In the genomic region with DNA sequence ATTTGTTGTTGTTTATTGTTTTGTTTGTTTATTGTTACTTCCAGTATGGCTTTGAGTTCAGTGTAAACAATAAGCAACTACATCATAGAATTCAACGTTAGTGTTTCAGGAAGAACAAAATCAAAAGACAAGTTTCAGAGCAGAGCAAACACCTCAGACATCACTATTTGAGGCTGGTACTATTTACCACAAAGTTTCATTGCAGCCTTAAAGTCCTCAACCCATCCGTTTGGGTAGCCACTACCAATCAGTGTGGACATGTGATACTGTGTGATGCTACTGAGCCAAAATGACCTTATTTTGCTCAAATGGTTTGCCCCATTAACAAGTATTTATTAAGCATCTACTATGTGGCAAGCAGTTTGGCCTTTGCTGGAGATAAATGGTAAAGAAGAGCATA, we compare ENCODE assay signal across 20 cellular contexts.
A peak's percentile ranks its signal among the peaks of the same experiment; 100 is the strongest.
DNase-seq lines count a peak whose midpoint lies in the region; ATAC-seq, FAIRE-seq and TF ChIP-seq lines count a peak whose summit lies in the region.
"Had no signal": no experiment of that assay in that cellular context is flagged by ENCODE, and none has a peak within 500 bp of the region (broad histone marks: within the 10 kb centered on the region; RNA-seq: fewer than 3 reads in every experiment).

No MANE protein-coding gene starts in this region.

- H3K27ac ChIP-seq in brain microvascular endothelial cell = peak overlapping the region; percentile 67
- no peak overlapping the region for H3K27ac ChIP-seq in pancreas
- no peak overlapping the region for H3K27ac ChIP-seq in coronary artery

- 57 to 67% methylated on average over 2 of the region's 2 CpGs for WGBS in pancreas, 2 donors

- H3K9me3 ChIP-seq in pancreas = no peaks in the 10 kb centered on the region

- no peak overlapping the region for H3K4me3 Mint-ChIP-seq in activated T-cell treated with anti-CD3 and anti-CD28 coated beads, Interleukin-2, amount 50 U/mL, for 72 hours
- H3K4me3 Mint-ChIP-seq in activated T-cell treated with anti-CD3 and anti-CD28 coated beads, Interleukin-2, amount 50 U/mL, for 4 hours = no peak overlapping the region
- no peak overlapping the region for H3K4me3 Mint-ChIP-seq in stimulated activated effector memory CD8-positive, alpha-beta T cell treated with anti-CD3 and anti-CD28 coated beads, Interleukin-12 subunit alpha, Interleukin-12 subunit beta, amount 100 ng/mL, for 72 hours
- H3K4me3 Mint-ChIP-seq: CD4-positive, alpha-beta T cell; IgD-negative memory B cell had no signal

- H3K36me3 ChIP-seq in brain microvascular endothelial cell (replicated peaks) = no peaks in the 10 kb centered on the region
- H3K36me3 ChIP-seq in pancreas = no peaks in the 10 kb centered on the region

- H3K4me1 ChIP-seq in pancreas = no peaks in the 10 kb centered on the region

- H3K27me3 ChIP-seq in brain microvascular endothelial cell (replicated peaks) = no peaks in the 10 kb centered on the region
- no peaks in the 10 kb centered on the region for H3K27me3 ChIP-seq in pancreas

- TF ChIP-seq CTCF in brain microvascular endothelial cell (IDR thresholded peaks at IDR 0.05; ENCODE audit: low read depth, low read length, missing control alignments) = no peak
- TF ChIP-seq CTCF in pancreas (IDR thresholded peaks at IDR 0.05) = no peak
- TF ChIP-seq CTCF in coronary artery (IDR thresholded peaks at IDR 0.05) = no peak

- no peak for DNase-seq in activated T-cell treated with anti-CD3 and anti-CD28 coated beads, Interleukin-2, amount 50 U/mL, for 72 hours
- DNase-seq in activated T-cell treated with anti-CD3 and anti-CD28 coated beads, Interleukin-2, amount 50 U/mL, for 4 hours = no peak
- DNase-seq in M059J (ENCODE audit: low read depth) (peak; percentile 12), brain microvascular endothelial cell (no peak), pancreas (no peak), NCI-H1694 (lab: John Stamatoyannopoulos, UW) (no peak), coronary artery (ENCODE audit: low spot score) (no peak)
- DNase-seq in stimulated activated effector memory CD8-positive, alpha-beta T cell treated with anti-CD3 and anti-CD28 coated beads, Interleukin-12 subunit alpha, Interleukin-12 subunit beta, amount 100 ng/mL, for 72 hours (ENCODE audit: low spot score in 2 of 2) = no peak
- DNase-seq: CD4-positive, alpha-beta T cell; COR-L47; DMS 273 treated with DMSO at 0.1 percent for 48 hours; DMS79 treated with DMSO at 0.1 percent for 48 hours; NCI-H1694 treated with DMSO at 0.1 percent for 48 hours; NCI-H2081 treated with DMSO at 0.1 percent for 48 hours; NCI-H2171 treated with DMSO at 0.1 percent for 48 hours; NCI-H524 treated with DMSO at 0.1 percent for 48 hours; NCI-H82 had no signal

- no peaks in the 10 kb centered on the region for H3K27me3 Mint-ChIP-seq in activated T-cell treated with anti-CD3 and anti-CD28 coated beads, Interleukin-2, amount 50 U/mL, for 72 hours (ENCODE audit: low read depth)
- no peaks in the 10 kb centered on the region for H3K27me3 Mint-ChIP-seq in activated T-cell treated with anti-CD3 and anti-CD28 coated beads, Interleukin-2, amount 50 U/mL, for 4 hours (ENCODE audit: low read depth)

- peaks cover 10 to 26% of the 10 kb centered on the region in 2 donors for H3K36me3 Mint-ChIP-seq in activated T-cell treated with anti-CD3 and anti-CD28 coated beads, Interleukin-2, amount 50 U/mL, for 72 hours (ENCODE audit: insufficient read depth in 2 of 2)
- H3K36me3 Mint-ChIP-seq in activated T-cell treated with anti-CD3 and anti-CD28 coated beads, Interleukin-2, amount 50 U/mL, for 4 hours (ENCODE audit: insufficient read depth) = no peaks in the 10 kb centered on the region
- no peaks in the 10 kb centered on the region for H3K36me3 Mint-ChIP-seq in stimulated activated effector memory CD8-positive, alpha-beta T cell treated with anti-CD3 and anti-CD28 coated beads, Interleukin-12 subunit alpha, Interleukin-12 subunit beta, amount 100 ng/mL, for 72 hours

- peaks cover 81% of the 10 kb centered on the region for H3K4me1 Mint-ChIP-seq in activated T-cell treated with anti-CD3 and anti-CD28 coated beads, Interleukin-2, amount 50 U/mL, for 72 hours (ENCODE audit: low read depth)
- H3K4me1 Mint-ChIP-seq in activated T-cell treated with anti-CD3 and anti-CD28 coated beads, Interleukin-2, amount 50 U/mL, for 4 hours (ENCODE audit: low read depth) = peaks cover 48% of the 10 kb centered on the region
- peaks cover 48% of the 10 kb centered on the region for H3K4me1 Mint-ChIP-seq in stimulated activated effector memory CD8-positive, alpha-beta T cell treated with anti-CD3 and anti-CD28 coated beads, Interleukin-12 subunit alpha, Interleukin-12 subunit beta, amount 100 ng/mL, for 72 hours

- no peak for ATAC-seq in activated T-cell treated with anti-CD3 and anti-CD28 coated beads, Interleukin-2, amount 50 U/mL, for 72 hours (replicated peaks in 1 of 2)
- no peak for ATAC-seq in activated T-cell treated with anti-CD3 and anti-CD28 coated beads, Interleukin-2, amount 50 U/mL, for 4 hours
- ATAC-seq in stimulated activated effector memory CD8-positive, alpha-beta T cell treated with anti-CD3 and anti-CD28 coated beads, Interleukin-12 subunit alpha, Interleukin-12 subunit beta, amount 100 ng/mL, for 72 hours = no peak
- no peak for ATAC-seq in pancreas
- ATAC-seq: GM12878 had no signal

- H3K27ac Mint-ChIP-seq in activated T-cell treated with anti-CD3 and anti-CD28 coated beads, Interleukin-2, amount 50 U/mL, for 72 hours = peak overlapping the region; percentile 35
- peak overlapping the region; percentile 3 for H3K27ac Mint-ChIP-seq in stimulated activated effector memory CD8-positive, alpha-beta T cell treated with anti-CD3 and anti-CD28 coated beads, Interleukin-12 subunit alpha, Interleukin-12 subunit beta, amount 100 ng/mL, for 72 hours
- H3K27ac Mint-ChIP-seq: CD4-positive, alpha-beta T cell had no signal

- intact Hi-C loops in pancreas (cut with DNase I) = no loop called here

- in situ Hi-C loops in brain microvascular endothelial cell (cut with HindIII; ENCODE audit: low pct_ligation_motif_present, low sequenced_read_pairs) = no loop called here

- FAIRE-seq in pancreas (lab: Jason Lieb, UNC) = no peak
- FAIRE-seq: GM12878, GM19239 had no signal

- H3K9me3 Mint-ChIP-seq in activated T-cell treated with anti-CD3 and anti-CD28 coated beads, Interleukin-2, amount 50 U/mL, for 72 hours = peaks cover 3 to 6% of the 10 kb centered on the region in 2 donors
- peaks cover 5% of the 10 kb centered on the region for H3K9me3 Mint-ChIP-seq in activated T-cell treated with anti-CD3 and anti-CD28 coated beads, Interleukin-2, amount 50 U/mL, for 4 hours
- H3K9me3 Mint-ChIP-seq in stimulated activated effector memory CD8-positive, alpha-beta T cell treated with anti-CD3 and anti-CD28 coated beads, Interleukin-12 subunit alpha, Interleukin-12 subunit beta, amount 100 ng/mL, for 72 hours = peaks cover 3% of the 10 kb centered on the region

- H3K4me3 ChIP-seq in brain microvascular endothelial cell (ENCODE audit: low read depth, low read length) (no peak overlapping the region), pancreas (no peak overlapping the region), coronary artery (no peak overlapping the region)
- H3K4me3 ChIP-seq: GM12878 had no signal
